1 cellular context compared by ENCODE assay signal in genomic region chr3:57298041-57298440, GRCh38.
TF ChIP-seq lines count a peak whose summit lies in the region.

No MANE protein-coding gene starts in this region.

TF ChIP-seq in HepG2, 621 proteins besides CTCF, POLR2A, EP300 and RAD21 (continued from another document):
- peak; percentile 49; the same call in 1 of the 2 replicates for TF ChIP-seq USF2 (IDR thresholded peaks at IDR 0.05; ENCODE audit: low read depth, low read length)
- no peak for TF ChIP-seq USF2 (CRISPR knock-in tag; IDR thresholded peaks at IDR 0.05; ENCODE audit: borderline replicate concordance)
- no peak for TF ChIP-seq ZC3H4 (CRISPR knock-in tag; IDR thresholded peaks at IDR 0.05; ENCODE audit: borderline replicate concordance)
- TF ChIP-seq GZF1 (CRISPR knock-in tag; IDR thresholded peaks at IDR 0.05) = no peak
- TF ChIP-seq PCBP1 (IDR thresholded peaks at IDR 0.05; ENCODE audit: borderline replicate concordance, low read depth, low read length) = no peak
TF ChIP-seq in HepG2: peak in this region for 3.
